In genomic region chr2:98869272-98869641, GRCh38 we compare ENCODE assay signal across 1 cellular context.
TF ChIP-seq lines count a peak whose summit lies in the region.

No MANE protein-coding gene starts in this region.

TF ChIP-seq in HepG2, 621 proteins besides CTCF, POLR2A, EP300 and RAD21 (continued from another document):
- TF ChIP-seq MAZ (IDR thresholded peaks at IDR 0.05; ENCODE audit: borderline replicate concordance, low read depth, low read length) = no peak
- no peak for TF ChIP-seq MAZ (CRISPR knock-in tag; IDR thresholded peaks at IDR 0.05; ENCODE audit: low read depth)
- 0 out of 2 replicates have a peak, but pooled peaks have one; percentile 26 for TF ChIP-seq ZFP41 (CRISPR knock-in tag; IDR thresholded peaks at IDR 0.05; ENCODE audit: borderline replicate concordance)
- TF ChIP-seq IRF9 (CRISPR knock-in tag; IDR thresholded peaks at IDR 0.05; ENCODE audit: borderline replicate concordance) = no peak
- TF ChIP-seq SOX13 (IDR thresholded peaks at IDR 0.05) = no peak
- TF ChIP-seq SOX13 (CRISPR knock-in tag; conservative IDR thresholded peaks at IDR 0.05 in 1 of 2, IDR thresholded peaks at IDR 0.05 in 1 of 2) = no peak
- 0 out of 2 replicates have a peak, but pooled peaks have one; percentile 47 for TF ChIP-seq DZIP1 (CRISPR knock-in tag; IDR thresholded peaks at IDR 0.05)
- no peak for TF ChIP-seq ARID4A (CRISPR knock-in tag; IDR thresholded peaks at IDR 0.05; ENCODE audit: borderline replicate concordance)
- peak; percentile 62 for TF ChIP-seq ELF1 (CRISPR knock-in tag; IDR thresholded peaks at IDR 0.05)
- no peak for TF ChIP-seq ZNF552 (CRISPR knock-in tag; IDR thresholded peaks at IDR 0.05; ENCODE audit: borderline replicate concordance)
- TF ChIP-seq ZBTB46 (CRISPR knock-in tag; IDR thresholded peaks at IDR 0.05; ENCODE audit: borderline replicate concordance) = no peak
- 0 out of 2 replicates have a peak, but pooled peaks have one; percentile 52 for TF ChIP-seq ZNF839 (CRISPR knock-in tag; IDR thresholded peaks at IDR 0.05; ENCODE audit: borderline replicate concordance)
- no peak for TF ChIP-seq MAFK (conservative IDR thresholded peaks at IDR 0.05 in 1 of 2, IDR thresholded peaks at IDR 0.05 in 1 of 2; ENCODE audit: low read length in 2 of 2)
TF ChIP-seq in HepG2: peak in this region for 11.
